In genomic region chr12:6723607-6724408, GRCh38 we compare ENCODE assay signal across 8 cellular contexts. TPM values are rescaled to one million over a fixed set of nuclear protein-coding genes. Genes with fewer than 3 reads are reported as not detected.
DNase-seq lines count a peak whose midpoint lies in the region; ATAC-seq, FAIRE-seq and TF ChIP-seq lines count a peak whose summit lies in the region.

TSS of gene COPS7A (plus strand) at chr12:6724046. CDS start at chr12:6724657, 611 bp downstream.

- ATAC-seq in GM18502 (IDR thresholded peaks at IDR 0.05; ENCODE audit: poor library complexity, unreplicated experiment): peak; percentile 94
- ATAC-seq in HG02970 (IDR thresholded peaks at IDR 0.05; ENCODE audit: low FRiP score, unreplicated experiment): peak; percentile 92
- peak; percentile 97 to 99 (median 98) for ATAC-seq in psoas muscle

- H3K4me3 ChIP-seq in ascending aorta (peak within 1 kb of the TSS; percentile 62 to 70), right atrium auricular region (peak within 1 kb of the TSS; percentile 61 to 74), psoas muscle (peak within 1 kb of the TSS; percentile 68)

- 0 to 1% (median 0%) methylated on average over 48 to 49 of the region's 49 CpGs for WGBS in psoas muscle, 3 donors

- H3K36me3 ChIP-seq in ascending aorta: peaks cover 8 to 14% of the 10 kb centered on the region in 2 donors
- H3K36me3 ChIP-seq in right atrium auricular region: peaks cover 14% of the 10 kb centered on the region
- peaks cover 3 to 23% of the 10 kb centered on the region in 2 donors for H3K36me3 ChIP-seq in psoas muscle (ENCODE audit: insufficient read depth in 1 of 2, low read depth in 1 of 2)

- H3K27me3 Mint-ChIP-seq in T-helper 2 cell treated with Interferon-gamma antibody and Interleukin-4, amounts not matched to agents 5 μg/mL and 100 μg/mL, for 36 hours (ENCODE audit: low read depth): no peaks in the 10 kb centered on the region

- DNase-seq in NCI-H1930 (lab: John Stamatoyannopoulos, UW): peak; percentile 99 to 100
- peak; percentile 99 for DNase-seq in T-helper 2 cell treated with Interferon-gamma antibody and Interleukin-4, amounts not matched to agents 5 μg/mL and 100 μg/mL, for 36 hours (ENCODE audit: low spot score)
- DNase-seq in ascending aorta (ENCODE audit: low spot score in 2 of 2): peak; percentile 91 to 99
- DNase-seq in right atrium auricular region (ENCODE audit: low spot score): peak; percentile 98
- DNase-seq in psoas muscle: peak; percentile 99
- peak; percentile 99 for DNase-seq in urothelium cell line (ENCODE audit: low spot score)

- H3K4me1 Mint-ChIP-seq in T-helper 2 cell treated with Interferon-gamma antibody and Interleukin-4, amounts not matched to agents 5 μg/mL and 100 μg/mL, for 36 hours (ENCODE audit: low read depth): peaks cover 16% of the 10 kb centered on the region

- H3K9me3 Mint-ChIP-seq in T-helper 2 cell treated with Interferon-gamma antibody and Interleukin-4, amounts not matched to agents 5 μg/mL and 100 μg/mL, for 36 hours: no peaks in the 10 kb centered on the region

- TF ChIP-seq CTCF in ascending aorta (IDR thresholded peaks at IDR 0.05) (no peak), right atrium auricular region (IDR thresholded peaks at IDR 0.05) (no peak), psoas muscle (IDR thresholded peaks at IDR 0.05) (no peak)

- FAIRE-seq in urothelium cell line (lab: Jason Lieb, UNC): peak; percentile 99

- H3K27ac Mint-ChIP-seq in T-helper 2 cell treated with Interferon-gamma antibody and Interleukin-4, amounts not matched to agents 5 μg/mL and 100 μg/mL, for 36 hours: peak within 1 kb of the TSS; percentile 97

- H3K27ac ChIP-seq in ascending aorta (peak within 1 kb of the TSS; percentile 75 to 93), right atrium auricular region (peak within 1 kb of the TSS; percentile 82 to 88), psoas muscle (peak within 1 kb of the TSS; percentile 90)

- H3K4me1 ChIP-seq in ascending aorta (peaks cover 0 to 8% of the 10 kb centered on the region in 2 donors), right atrium auricular region (peaks cover 0 to 15% of the 10 kb centered on the region in 2 donors), psoas muscle (peaks cover 11% of the 10 kb centered on the region)

- H3K27me3 ChIP-seq in ascending aorta: no peaks in the 10 kb centered on the region
- H3K27me3 ChIP-seq in right atrium auricular region: no peaks in the 10 kb centered on the region
- peaks cover 0 to 5% (median 0%) of the 10 kb centered on the region in 3 donors for H3K27me3 ChIP-seq in psoas muscle (ENCODE audit: insufficient read depth in 3 of 3, low read length in 2 of 3)

- peaks cover 2% of the 10 kb centered on the region for H3K36me3 Mint-ChIP-seq in T-helper 2 cell treated with Interferon-gamma antibody and Interleukin-4, amounts not matched to agents 5 μg/mL and 100 μg/mL, for 36 hours (ENCODE audit: low read depth)

- H3K9me3 ChIP-seq in ascending aorta (no peaks in the 10 kb centered on the region), right atrium auricular region (no peaks in the 10 kb centered on the region), psoas muscle (no peaks in the 10 kb centered on the region)

- intact Hi-C loops in ascending aorta (cut with DNase I) (loop anchor here (1.0 to 2.0 kb wide), 4 partner anchors 24 to 61 kb away; partner anchors contain the start of genes ING4, MLF2, PIANP and ZNF384), psoas muscle (cut with DNase I) (loop anchor here in 1 of 2 donors (1.0 to 5.0 kb wide), 2 partner anchors 29 to 37 kb away; partner anchors contain the start of genes MLF2 and ZNF384)

- peak within 1 kb of the TSS; percentile 94 for H3K4me3 Mint-ChIP-seq in T-helper 2 cell treated with Interferon-gamma antibody and Interleukin-4, amounts not matched to agents 5 μg/mL and 100 μg/mL, for 36 hours

RNA-seq across cellular contexts. Expression of gene COPS7A, which starts in this region (rescaled TPM):
- total RNA-seq in ascending aorta: 221 TPM
- 10 to 100 TPM; 72.7 to 73.6 TPM for total RNA-seq in right atrium auricular region
- total RNA-seq in psoas muscle: 10 to 100 TPM; 72.3 to 86.2 (median 77.1) TPM
- polyA plus RNA-seq in psoas muscle: 100 to 1,000 TPM in 2 of 3 donors, 10 to 100 TPM in 1; 79.2 to 157 (median 104) TPM

Comparison
In these comparisons a context has a peak if more than half of its experiments do, and no peak if none do; other contexts are left out.
1. Peak in every context shown above with its lines: DNase-seq, ATAC-seq, H3K4me3 ChIP-seq and H3K27ac ChIP-seq.